12 cellular contexts compared by ENCODE assay signal in the genomic region with DNA sequence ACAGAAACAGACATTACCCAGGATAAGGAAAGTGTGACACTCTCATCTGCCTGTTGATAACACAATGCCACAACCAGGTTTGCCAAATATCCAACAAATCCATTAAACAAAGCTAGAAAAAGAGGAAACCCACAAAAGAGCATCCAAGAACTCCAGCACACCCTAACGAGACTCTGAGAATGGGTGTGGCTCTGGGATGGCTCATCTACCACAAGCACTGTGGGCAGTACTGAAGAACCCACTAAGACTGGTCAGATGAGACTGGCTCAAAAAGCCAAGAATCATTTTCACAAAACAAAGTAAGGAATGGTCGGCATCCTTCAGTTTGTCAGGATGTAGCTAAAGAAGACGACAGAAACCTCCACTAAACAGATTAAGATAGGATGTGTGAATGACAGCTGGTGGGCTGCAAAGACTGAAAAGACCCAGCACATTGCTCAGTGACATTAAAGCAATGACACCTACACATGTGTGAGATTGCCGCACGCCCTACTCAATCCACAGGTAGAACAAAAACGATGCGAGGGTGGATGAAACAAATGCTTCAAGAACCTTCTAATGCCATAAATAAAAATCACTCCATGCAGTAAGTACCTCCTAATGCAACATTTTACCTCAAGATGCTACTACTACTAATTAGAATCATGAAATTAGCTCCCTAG. TPM values are rescaled to one million over a fixed set of nuclear protein-coding genes. Genes with fewer than 3 reads are reported as not detected.
DNase-seq lines count a peak whose midpoint lies in the region; ATAC-seq and TF ChIP-seq lines count a peak whose summit lies in the region.
"Had no signal": no experiment of that assay in that cellular context is flagged by ENCODE, and none has a peak within 500 bp of the region (broad histone marks: within the 10 kb centered on the region; RNA-seq: fewer than 3 reads in every experiment).

No MANE protein-coding gene starts in this region.

- DNase-seq in GM12864 (ENCODE audit: low read depth) (no peak), type B pancreatic cell (ENCODE audit: extremely low spot score, unreplicated experiment) (no peak), RWPE1 (ENCODE audit: low spot score) (no peak)
- DNase-seq in activated CD8-positive, alpha-beta T cell treated with anti-CD3 and anti-CD28 coated beads for 36 hours = peak; percentile 49
- no peak for DNase-seq in naive thymus-derived CD8-positive, alpha-beta T cell
- no peak for DNase-seq in NK-92 treated with Interleukin-12 subunit alpha and Interleukin-12 subunit beta, amount 100 ng/mL, for 24 hours (lab: John Stamatoyannopoulos, UW)
- DNase-seq: activated CD4-positive, CD25-positive, alpha-beta regulatory T cell; NCI-H446 treated with DMSO at 0.1 percent for 48 hours; SIG-M5 had no signal

- POLR2A ChIA-PET in activated CD8-positive, alpha-beta T cell treated with anti-CD3 and anti-CD28 coated beads for 36 hours (lab: Charles Lee) = interaction anchor here (0.5 to 3.3 kb wide), 5 partner anchors 12 to 99 kb away, joined by 3 to 17 read pairs (median 4); a partner anchor contains a TSS
- POLR2A ChIA-PET in naive thymus-derived CD8-positive, alpha-beta T cell (lab: Charles Lee) = interaction anchor here (2.1 to 3.2 kb wide), 2 partner anchors 9 to 14 kb away, joined by 5 to 11 read pairs; no protein-coding TSS in a partner anchor
- POLR2A ChIA-PET in RWPE1 (lab: Yijun Ruan, JAX; ENCODE audit: low non-redundant PET) = no interaction called here

- peaks cover 3% of the 10 kb centered on the region for H3K36me3 Mint-ChIP-seq in activated CD8-positive, alpha-beta T cell treated with anti-CD3 and anti-CD28 coated beads for 36 hours (ENCODE audit: low read depth)
- peaks cover 0 to 2% (median 2%) of the 10 kb centered on the region in 3 donors for H3K36me3 Mint-ChIP-seq in naive thymus-derived CD8-positive, alpha-beta T cell
- no peaks in the 10 kb centered on the region for H3K36me3 Mint-ChIP-seq in type B pancreatic cell

- peaks cover 92% of the 10 kb centered on the region for H3K4me1 Mint-ChIP-seq in activated CD8-positive, alpha-beta T cell treated with anti-CD3 and anti-CD28 coated beads for 36 hours (ENCODE audit: low read depth)
- peaks cover 56 to 100% (median 94%) of the 10 kb centered on the region in 4 donors for H3K4me1 Mint-ChIP-seq in naive thymus-derived CD8-positive, alpha-beta T cell
- peaks cover 7% of the 10 kb centered on the region for H3K4me1 Mint-ChIP-seq in type B pancreatic cell (ENCODE audit: unreplicated experiment)

- intact Hi-C loops in activated CD8-positive, alpha-beta T cell treated with anti-CD3 and anti-CD28 coated beads for 36 hours (cut with micrococcal nuclease) = no loop called here

- H3K27ac ChIP-seq in RWPE1 = no peak overlapping the region

- H3K4me3 ChIP-seq in GM12864 (ENCODE audit: low read depth, low read length) = peak overlapping the region; percentile 34

- H3K9me3 Mint-ChIP-seq in activated CD8-positive, alpha-beta T cell treated with anti-CD3 and anti-CD28 coated beads for 36 hours = no peaks in the 10 kb centered on the region
- no peaks in the 10 kb centered on the region for H3K9me3 Mint-ChIP-seq in naive thymus-derived CD8-positive, alpha-beta T cell
- no peaks in the 10 kb centered on the region for H3K9me3 Mint-ChIP-seq in type B pancreatic cell
- H3K9me3 Mint-ChIP-seq: dendritic cell treated with granulocyte-macrophage colony-stimulating factor and Interleukin-4, amounts not matched to agents 40 ng/mL and 50 ng/mL, for 4 days had no signal

- no peaks in the 10 kb centered on the region for H3K27me3 Mint-ChIP-seq in activated CD8-positive, alpha-beta T cell treated with anti-CD3 and anti-CD28 coated beads for 36 hours
- no peaks in the 10 kb centered on the region for H3K27me3 Mint-ChIP-seq in naive thymus-derived CD8-positive, alpha-beta T cell
- H3K27me3 Mint-ChIP-seq in type B pancreatic cell = peaks cover 3% of the 10 kb centered on the region
- H3K27me3 Mint-ChIP-seq: dendritic cell treated with granulocyte-macrophage colony-stimulating factor and Interleukin-4, amounts not matched to agents 40 ng/mL and 50 ng/mL, for 4 days had no signal

- H3K4me3 Mint-ChIP-seq in activated CD8-positive, alpha-beta T cell treated with anti-CD3 and anti-CD28 coated beads for 36 hours = peak overlapping the region; percentile 35
- H3K4me3 Mint-ChIP-seq in naive thymus-derived CD8-positive, alpha-beta T cell = peak overlapping the region in 9 of 10 donors; percentile 25 to 71 (median 56)
- H3K4me3 Mint-ChIP-seq in type B pancreatic cell = no peak overlapping the region
- H3K4me3 Mint-ChIP-seq: dendritic cell treated with granulocyte-macrophage colony-stimulating factor and Interleukin-4, amounts not matched to agents 40 ng/mL and 50 ng/mL, for 4 days had no signal

- peak; percentile 22 for ATAC-seq in GM21786 (IDR thresholded peaks at IDR 0.05; ENCODE audit: unreplicated experiment)
- peak; percentile 65 for ATAC-seq in activated CD8-positive, alpha-beta T cell treated with anti-CD3 and anti-CD28 coated beads for 36 hours
- ATAC-seq in naive thymus-derived CD8-positive, alpha-beta T cell = peak in 1 of 2 donors; percentile 22
- no peak for ATAC-seq in GM19023 (IDR thresholded peaks at IDR 0.05; ENCODE audit: unreplicated experiment)

- TF ChIP-seq CTCF in GM12864 (IDR thresholded peaks at IDR 0.05; ENCODE audit: low read depth, low read length, missing control alignments) = no peak
- TF ChIP-seq CTCF in activated CD8-positive, alpha-beta T cell treated with anti-CD3 and anti-CD28 coated beads for 36 hours (IDR thresholded peaks at IDR 0.05) = no peak
- no peak for TF ChIP-seq CTCF in type B pancreatic cell (conservative IDR thresholded peaks at IDR 0.05)
- TF ChIP-seq CTCF in RWPE1 (conservative IDR thresholded peaks at IDR 0.05; ENCODE audit: low read depth) = no peak

- H3K27ac Mint-ChIP-seq in activated CD8-positive, alpha-beta T cell treated with anti-CD3 and anti-CD28 coated beads for 36 hours = peak overlapping the region; percentile 36
- H3K27ac Mint-ChIP-seq in naive thymus-derived CD8-positive, alpha-beta T cell = peak overlapping the region in 8 of 10 donors; percentile 4 to 89 (median 61)
- no peak overlapping the region for H3K27ac Mint-ChIP-seq in type B pancreatic cell
- H3K27ac Mint-ChIP-seq: dendritic cell treated with granulocyte-macrophage colony-stimulating factor and Interleukin-4, amounts not matched to agents 40 ng/mL and 50 ng/mL, for 4 days had no signal

- CTCF ChIA-PET in activated CD8-positive, alpha-beta T cell treated with anti-CD3 and anti-CD28 coated beads for 36 hours (lab: Charles Lee) = interaction anchor here (1.2 to 3.1 kb wide), 2 partner anchors 9 to 14 kb away, joined by 3 to 10 read pairs; no protein-coding TSS in a partner anchor
- CTCF ChIA-PET in RWPE1 (lab: Yijun Ruan, JAX) = no interaction called here

RNA-seq across cellular contexts. Expression of a gene that starts 14.6 kb away (rescaled TPM):
- 10 to 100 TPM; 28.1 to 30.7 TPM for total RNA-seq in activated CD8-positive, alpha-beta T cell treated with anti-CD3 and anti-CD28 coated beads for 36 hours
- 100 to 1,000 TPM; 106 to 117 TPM for total RNA-seq in naive thymus-derived CD8-positive, alpha-beta T cell
- polyA plus RNA-seq in naive thymus-derived CD8-positive, alpha-beta T cell = 10 to 100 TPM; 17.5 to 31.1 (median 20.5) TPM
- 10.3 and 11.6 TPM in 2 replicates for total RNA-seq in type B pancreatic cell (ENCODE audit: low replicate concordance)
